Comparison of ENCODE assay signal across 1 cellular context in genomic region chr1:3060601-3061551, GRCh38.
TF ChIP-seq lines count a peak whose summit lies in the region.

No MANE protein-coding gene starts in this region.

TF ChIP-seq in SK-N-SH treated with all-trans-retinoic acid at 6 μM for 48 hours, 23 proteins besides CTCF, POLR2A, EP300 and RAD21 (continued from another document):
- TF ChIP-seq CSDC2 (CRISPR knock-in tag; IDR thresholded peaks at IDR 0.05) (no peak), ZNF8 (CRISPR knock-in tag; IDR thresholded peaks at IDR 0.05) (no peak), TOX (CRISPR knock-in tag; IDR thresholded peaks at IDR 0.05; ENCODE audit: borderline replicate concordance) (no peak), PPARA (CRISPR knock-in tag; IDR thresholded peaks at IDR 0.05; ENCODE audit: borderline replicate concordance) (no peak)
TF ChIP-seq in SK-N-SH treated with all-trans-retinoic acid at 6 μM for 48 hours: peak in this region for 0.
